In the genomic region with DNA sequence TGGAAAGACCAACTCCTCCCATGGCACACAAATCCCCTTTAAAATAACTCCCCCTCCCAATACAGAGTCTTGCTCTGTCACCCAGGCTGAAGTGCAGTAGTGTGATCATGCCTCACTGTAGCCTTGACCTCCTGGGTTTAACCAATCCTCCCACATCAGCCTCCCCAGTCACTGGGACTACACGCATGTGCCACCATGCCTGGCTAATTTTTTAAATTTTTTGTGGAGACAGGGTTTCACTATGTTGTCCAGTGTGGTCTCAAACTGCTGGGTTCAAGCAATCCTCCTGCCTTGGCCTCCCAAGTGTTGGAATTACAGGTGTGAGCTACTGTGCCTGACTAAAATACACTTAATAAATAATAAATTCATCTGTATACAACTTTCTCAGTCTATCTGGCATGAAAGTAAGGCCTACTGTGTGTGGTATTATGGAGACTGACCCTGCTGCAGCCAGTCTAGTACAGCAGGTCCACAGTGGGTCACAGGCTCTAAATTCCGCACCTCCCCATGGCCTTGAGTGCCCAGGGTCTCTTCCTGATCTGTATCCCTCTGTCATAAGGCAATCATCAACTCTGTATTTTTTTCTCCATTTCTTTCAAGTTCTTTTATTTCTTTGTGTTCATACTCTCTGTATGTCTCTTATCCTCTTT, we compare ENCODE assay signal across 10 cellular contexts.
DNase-seq lines count a peak whose midpoint lies in the region; ATAC-seq and TF ChIP-seq lines count a peak whose summit lies in the region.
"Had no signal": no experiment of that assay in that cellular context is flagged by ENCODE, and none has a peak within 500 bp of the region (broad histone marks: within the 10 kb centered on the region; RNA-seq: fewer than 3 reads in every experiment).

No MANE protein-coding gene starts in this region.

- DNase-seq in Right ventricle myocardium superior = no peak
- no peak for DNase-seq in cardiac septum (ENCODE audit: low spot score)
- peak; percentile 14 for DNase-seq in ecto neural progenitor cell (ENCODE audit: low spot score)
- DNase-seq in mesothelial cell of epicardium (ENCODE audit: low spot score in 2 of 2, unreplicated experiment in 2 of 2) = no peak
- no peak for DNase-seq in vagina (ENCODE audit: extremely low spot score in 2 of 2)
- no peak for DNase-seq in stimulated activated naive B cell treated with anti-CD40 and anti-IgM and Interleukin-4, amounts not matched to agents 10 μg/mL and 1 μg/mL and 100 μg/mL, for 72 hours
- DNase-seq in MV-4-11 (lab: John Stamatoyannopoulos, UW) = no peak
- no peak for DNase-seq in NCI-H187 (lab: John Stamatoyannopoulos, UW)
- DNase-seq: activated naive CD8-positive, alpha-beta T cell treated with anti-CD3 and anti-CD28 coated beads, Interleukin-2, amount 50 U/mL, for 24 hours; naive thymus-derived CD4-positive, alpha-beta T cell had no signal

- no peaks in the 10 kb centered on the region for H3K9me3 Mint-ChIP-seq in mesothelial cell of epicardium
- no peaks in the 10 kb centered on the region for H3K9me3 Mint-ChIP-seq in stimulated activated naive B cell treated with anti-CD40 and anti-IgM and Interleukin-4, amounts not matched to agents 10 μg/mL and 1 μg/mL and 100 μg/mL, for 72 hours
- H3K9me3 Mint-ChIP-seq: activated naive CD8-positive, alpha-beta T cell treated with anti-CD3 and anti-CD28 coated beads, Interleukin-2, amount 50 U/mL, for 24 hours; naive thymus-derived CD4-positive, alpha-beta T cell had no signal

- no peak for TF ChIP-seq POLR2A in vagina (IDR thresholded peaks at IDR 0.05)

- peaks cover 41% of the 10 kb centered on the region for H3K4me1 Mint-ChIP-seq in mesothelial cell of epicardium
- peaks cover 14 to 27% of the 10 kb centered on the region in 2 donors for H3K4me1 Mint-ChIP-seq in stimulated activated naive B cell treated with anti-CD40 and anti-IgM and Interleukin-4, amounts not matched to agents 10 μg/mL and 1 μg/mL and 100 μg/mL, for 72 hours

- H3K36me3 ChIP-seq in vagina = no peaks in the 10 kb centered on the region

- peak overlapping the region; percentile 63 for H3K27ac ChIP-seq in vagina

- no peaks in the 10 kb centered on the region for H3K27me3 Mint-ChIP-seq in mesothelial cell of epicardium (ENCODE audit: low read depth)
- H3K27me3 Mint-ChIP-seq in stimulated activated naive B cell treated with anti-CD40 and anti-IgM and Interleukin-4, amounts not matched to agents 10 μg/mL and 1 μg/mL and 100 μg/mL, for 72 hours = no peaks in the 10 kb centered on the region
- H3K27me3 Mint-ChIP-seq: activated naive CD8-positive, alpha-beta T cell treated with anti-CD3 and anti-CD28 coated beads, Interleukin-2, amount 50 U/mL, for 24 hours; naive thymus-derived CD4-positive, alpha-beta T cell had no signal

- no peaks in the 10 kb centered on the region for H3K27me3 ChIP-seq in vagina

- H3K4me3 ChIP-seq in vagina = no peak overlapping the region

- H3K9me3 ChIP-seq in vagina = no peaks in the 10 kb centered on the region

- H3K36me3 Mint-ChIP-seq in mesothelial cell of epicardium = no peaks in the 10 kb centered on the region
- H3K36me3 Mint-ChIP-seq in stimulated activated naive B cell treated with anti-CD40 and anti-IgM and Interleukin-4, amounts not matched to agents 10 μg/mL and 1 μg/mL and 100 μg/mL, for 72 hours = peaks cover 25 to 41% of the 10 kb centered on the region in 2 donors

- peak; percentile 8 for ATAC-seq in Right ventricle myocardium superior (ENCODE audit: poor library complexity)
- ATAC-seq in stimulated activated naive B cell treated with anti-CD40 and anti-IgM and Interleukin-4, amounts not matched to agents 10 μg/mL and 1 μg/mL and 100 μg/mL, for 72 hours (replicated peaks) = no peak
- ATAC-seq: activated naive CD8-positive, alpha-beta T cell treated with anti-CD3 and anti-CD28 coated beads, Interleukin-2, amount 50 U/mL, for 24 hours; naive thymus-derived CD4-positive, alpha-beta T cell had no signal

- H3K4me1 ChIP-seq in vagina = peaks cover 45% of the 10 kb centered on the region

- intact Hi-C loops in Right ventricle myocardium superior (cut with DNase I) = no loop called here
- intact Hi-C loops in cardiac septum (cut with DNase I) = no loop called here
- intact Hi-C loops in vagina (cut with DNase I) = no loop called here

- TF ChIP-seq CTCF in mesothelial cell of epicardium (IDR thresholded peaks at IDR 0.05; ENCODE audit: unreplicated experiment) (no peak), vagina (IDR thresholded peaks at IDR 0.05) (no peak)

- peak overlapping the region; percentile 79 for H3K27ac Mint-ChIP-seq in mesothelial cell of epicardium
- H3K27ac Mint-ChIP-seq in stimulated activated naive B cell treated with anti-CD40 and anti-IgM and Interleukin-4, amounts not matched to agents 10 μg/mL and 1 μg/mL and 100 μg/mL, for 72 hours = no peak overlapping the region
- H3K27ac Mint-ChIP-seq: activated naive CD8-positive, alpha-beta T cell treated with anti-CD3 and anti-CD28 coated beads, Interleukin-2, amount 50 U/mL, for 24 hours; naive thymus-derived CD4-positive, alpha-beta T cell had no signal

- no peak overlapping the region for H3K4me3 Mint-ChIP-seq in mesothelial cell of epicardium
- no peak overlapping the region for H3K4me3 Mint-ChIP-seq in stimulated activated naive B cell treated with anti-CD40 and anti-IgM and Interleukin-4, amounts not matched to agents 10 μg/mL and 1 μg/mL and 100 μg/mL, for 72 hours
- H3K4me3 Mint-ChIP-seq: activated naive CD8-positive, alpha-beta T cell treated with anti-CD3 and anti-CD28 coated beads, Interleukin-2, amount 50 U/mL, for 24 hours; naive thymus-derived CD4-positive, alpha-beta T cell had no signal
